In the genomic region with DNA sequence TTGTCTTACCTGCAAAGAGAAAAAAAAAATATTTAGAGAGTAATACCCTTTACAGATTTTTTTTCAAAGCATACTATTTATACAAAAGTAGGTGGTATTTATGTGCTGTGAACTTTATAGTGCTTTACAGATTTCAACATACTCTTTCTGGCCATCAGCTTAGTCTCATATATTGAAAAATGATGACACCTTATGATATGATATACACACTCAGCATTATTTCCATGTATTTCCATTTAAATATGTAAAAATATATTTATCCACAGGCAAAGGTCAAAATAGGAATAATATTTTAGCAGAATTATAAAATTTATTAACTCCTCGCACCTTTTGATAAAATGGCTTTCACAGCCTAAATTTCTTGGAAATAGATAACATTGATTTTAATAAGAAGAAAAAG, we compare ENCODE assay signal across 33 cellular contexts.
DNase-seq lines count a peak whose midpoint lies in the region; ATAC-seq, FAIRE-seq and TF ChIP-seq lines count a peak whose summit lies in the region.
"Had no signal": no experiment of that assay in that cellular context is flagged by ENCODE, and none has a peak within 500 bp of the region (broad histone marks: within the 10 kb centered on the region; RNA-seq: fewer than 3 reads in every experiment).

No MANE protein-coding gene starts in this region.

- TF ChIP-seq EP300 in HepG2 (IDR thresholded peaks at IDR 0.05; ENCODE audit: low read depth in 2 of 2, low read length in 2 of 2) = no peak
- TF ChIP-seq EP300 in HepG2 (CRISPR knock-in tag; IDR thresholded peaks at IDR 0.05; ENCODE audit: borderline replicate concordance) = no peak
- TF ChIP-seq EP300 in A549 (IDR thresholded peaks at IDR 0.05) = no peak
- TF ChIP-seq EP300 in K562 (IDR thresholded peaks at IDR 0.05; ENCODE audit: low read length) = no peak

- H3K14ac ChIP-seq in IMR-90 (replicated peaks; ENCODE audit: low read depth, low read length) = no peak overlapping the region

- no peak for ATAC-seq in HepG2
- no peak for ATAC-seq in right lobe of liver
- no peak for ATAC-seq in A549
- no peak for ATAC-seq in IMR-90 (ENCODE audit: low read depth)
- no peak for ATAC-seq in K562
- ATAC-seq: CD8-positive, alpha-beta T cell had no signal

- in situ Hi-C loops in HepG2 (cut with HindIII; ENCODE audit: extremely low pct_ligation_motif_present, low pct_unique_long_range_greater_than_20kb) = no loop called here
- in situ Hi-C loops in IMR-90 (cut with MboI; ENCODE audit: low sequenced_read_pairs) = no loop called here
- in situ Hi-C loops in K562 (cut with MboI) = no loop called here

- no peak overlapping the region for H2AFZ ChIP-seq in HepG2 (ENCODE audit: low read length)
- H2AFZ ChIP-seq in IMR-90 (replicated peaks; ENCODE audit: low read length, poor library complexity) = no peak overlapping the region
- no peak overlapping the region for H2AFZ ChIP-seq in K562 (ENCODE audit: low read depth, low read length)

- H3K9me1 ChIP-seq in IMR-90 (ENCODE audit: insufficient read depth, low read length) (no peaks in the 10 kb centered on the region), K562 (ENCODE audit: control insufficient read depth, insufficient read depth, low read length) (no peaks in the 10 kb centered on the region)

- H2AK9ac ChIP-seq in IMR-90 (replicated peaks; ENCODE audit: low read depth, low read length, poor library complexity) = no peak overlapping the region

- no peaks in the 10 kb centered on the region for H4K20me1 ChIP-seq in HepG2 (ENCODE audit: insufficient read depth, low read length)
- H4K20me1 ChIP-seq in IMR-90 (ENCODE audit: insufficient read depth, low read length) = no peaks in the 10 kb centered on the region
- H4K20me1 ChIP-seq in K562 (replicated peaks; ENCODE audit: control insufficient read depth, insufficient read depth, low read length) = no peaks in the 10 kb centered on the region
- H4K20me1 ChIP-seq: BLaER1; BLaER1 treated with 17β-estradiol and CSF1 and Interleukin-3, amounts not matched to agents 10 nM and 100 nM had no signal

- H4K8ac ChIP-seq in IMR-90 (ENCODE audit: low read depth in 2 of 2, low read length in 2 of 2) = no peak overlapping the region

- WGBS in HepG2 (ENCODE audit: low lambda C conversion rate) = 5% methylated on average over 1 of the region's 1 CpG
- WGBS in right lobe of liver (ENCODE audit: insufficient coverage, low coverage, low lambda C conversion rate, missing lambda C conversion rate) = 25% methylated on average over 1 of the region's 1 CpG
- WGBS in A549 (ENCODE audit: missing lambda C conversion rate) = 83% methylated on average over 1 of the region's 1 CpG
- WGBS in IMR-90 (ENCODE audit: extremely low coverage in 2 of 2, insufficient read length in 1 of 2), 2 experiments = no CpG with 5 or more reads among the region's 1 CpG
- 0% methylated on average over 1 of the region's 1 CpG for WGBS in K562 (ENCODE audit: insufficient coverage, low coverage, missing lambda C conversion rate)

- H3K36me3 ChIP-seq in HepG2 (replicated peaks in 1 of 2; ENCODE audit: control insufficient read depth in 1 of 2, insufficient read depth in 2 of 2, low read length in 2 of 2) = no peaks in the 10 kb centered on the region
- H3K36me3 ChIP-seq in right lobe of liver = no peaks in the 10 kb centered on the region
- no peaks in the 10 kb centered on the region for H3K36me3 ChIP-seq in IMR-90 (ENCODE audit: control insufficient read depth, insufficient read depth, low read length)
- H3K36me3 ChIP-seq in K562 (ENCODE audit: control insufficient read depth, insufficient read depth, low read length) = no peaks in the 10 kb centered on the region
- H3K36me3 ChIP-seq: BE2C; BLaER1; BLaER1 treated with 17β-estradiol and CSF1 and Interleukin-3, amounts not matched to agents 10 nM and 100 nM had no signal

- H3K4me2 ChIP-seq in HepG2 (ENCODE audit: low read depth, low read length) (no peak overlapping the region), A549 (no peak overlapping the region), IMR-90 (ENCODE audit: low read depth, low read length) (no peak overlapping the region), K562 (ENCODE audit: insufficient read depth, low read length) (no peak overlapping the region)
- H3K4me2 ChIP-seq: BLaER1; BLaER1 treated with 17β-estradiol and CSF1 and Interleukin-3, amounts not matched to agents 10 nM and 100 nM had no signal

- TF ChIP-seq POLR2A in HepG2 (IDR thresholded peaks at IDR 0.05; ENCODE audit: insufficient read depth in 1 of 2, low read depth in 2 of 2, low read length in 2 of 2) = no peak
- TF ChIP-seq POLR2A in right lobe of liver (IDR thresholded peaks at IDR 0.05) = no peak
- no peak for TF ChIP-seq POLR2A in A549 (IDR thresholded peaks at IDR 0.05; ENCODE audit: low read length)
- no peak for TF ChIP-seq POLR2A in IMR-90 (IDR thresholded peaks at IDR 0.05; ENCODE audit: low read depth, low read length)
- TF ChIP-seq POLR2A in K562 (conservative IDR thresholded peaks at IDR 0.05) = no peak

- H3K23ac ChIP-seq in IMR-90 (ENCODE audit: low read depth, low read length) = no peak overlapping the region

- H2BK5ac ChIP-seq in IMR-90 (ENCODE audit: low read depth, low read length, poor library complexity, severe bottlenecking) = no peak overlapping the region

- DNase-seq in HepG2 (ENCODE audit: low spot score) (no peak), right lobe of liver (no peak), A549 (ENCODE audit: low read depth in 1 of 2, low spot score in 1 of 2) (no peak), IMR-90 (no peak), K562 (ENCODE audit: extremely low read depth in 1 of 4, low spot score in 3 of 4) (no peak), ecto neural progenitor cell (ENCODE audit: low spot score) (no peak), LoVo (ENCODE audit: low spot score) (no peak)
- no peak for DNase-seq in activated effector memory CD4-positive, alpha-beta T cell treated with anti-CD3 and anti-CD28 coated beads, Interleukin-2, amount 50 U/mL, for 16 hours
- DNase-seq: 8988T; ACHN; AML-193; BE2C; C1 segment of cervical spinal cord; Caco-2; Calu3; CD4-positive, alpha-beta memory T cell; CD4-positive, alpha-beta T cell; CD4-positive, CD25-positive, alpha-beta regulatory T cell; CD8-positive, alpha-beta memory T cell; CD8-positive, alpha-beta T cell; COR-L47; DMS 273 treated with DMSO at 0.1 percent for 48 hours; DMS153; DMS53; DMS79; DMS79 treated with DMSO at 0.1 percent for 48 hours; DND-41; EL had no signal

- H3K27ac ChIP-seq in HepG2 (ENCODE audit: extremely low read length, insufficient read depth, low read length) = no peak overlapping the region
- H3K27ac ChIP-seq in right lobe of liver = no peak overlapping the region
- no peak overlapping the region for H3K27ac ChIP-seq in A549
- no peak overlapping the region for H3K27ac ChIP-seq in IMR-90 (ENCODE audit: insufficient read depth, low read length)
- no peak overlapping the region for H3K27ac ChIP-seq in K562 (ENCODE audit: extremely low read depth, low read depth, low read length)
- H3K27ac ChIP-seq: 22Rv1; BLaER1; BLaER1 treated with 17β-estradiol and CSF1 and Interleukin-3, amounts not matched to agents 10 nM and 100 nM; C4-2B had no signal

- TF ChIP-seq RAD21 in HepG2 (CRISPR knock-in tag; IDR thresholded peaks at IDR 0.05) (no peak), A549 (conservative IDR thresholded peaks at IDR 0.05 in 1 of 2, IDR thresholded peaks at IDR 0.05 in 1 of 2) (no peak), IMR-90 (IDR thresholded peaks at IDR 0.05; ENCODE audit: low read length) (no peak), K562 (CRISPR knock-in tag; conservative IDR thresholded peaks at IDR 0.05 in 1 of 2, IDR thresholded peaks at IDR 0.05 in 1 of 2) (no peak)

- no peak overlapping the region for H3K4me3 ChIP-seq in HepG2 (replicated peaks in 1 of 3; ENCODE audit: insufficient read depth in 1 of 3, low read depth in 2 of 3, low read length in 3 of 3)
- no peak overlapping the region for H3K4me3 ChIP-seq in right lobe of liver
- H3K4me3 ChIP-seq in A549 = no peak overlapping the region
- H3K4me3 ChIP-seq in IMR-90 (ENCODE audit: insufficient read depth, low read depth, low read length) = no peak overlapping the region
- no peak overlapping the region for H3K4me3 ChIP-seq in K562
- H3K4me3 ChIP-seq: BLaER1; BLaER1 treated with 17β-estradiol and CSF1 and Interleukin-3, amounts not matched to agents 10 nM and 100 nM had no signal

- no peak overlapping the region for H3K56ac ChIP-seq in IMR-90 (ENCODE audit: extremely low read depth, insufficient read depth, low read length)

- H3K79me1 ChIP-seq in IMR-90 (ENCODE audit: low read depth in 1 of 2, low read length in 2 of 2) = no peaks in the 10 kb centered on the region

- H3K18ac ChIP-seq in IMR-90 (ENCODE audit: low read depth, low read length) = no peak overlapping the region

- H2BK20ac ChIP-seq in IMR-90 (ENCODE audit: low read depth, low read length) = no peak overlapping the region

- H3K79me2 ChIP-seq in HepG2 (ENCODE audit: insufficient read depth, low read length) (no peaks in the 10 kb centered on the region), K562 (ENCODE audit: control insufficient read depth, insufficient read depth, low read length) (no peaks in the 10 kb centered on the region)

- H2BK120ac ChIP-seq in IMR-90 (ENCODE audit: low read depth, low read length) = no peak overlapping the region

- no peak for TF ChIP-seq CTCF in HepG2 (CRISPR knock-in tag; IDR thresholded peaks at IDR 0.05)
- no peak for TF ChIP-seq CTCF in right lobe of liver (IDR thresholded peaks at IDR 0.05)
- no peak for TF ChIP-seq CTCF in A549 (IDR thresholded peaks at IDR 0.05)
- TF ChIP-seq CTCF in IMR-90 (conservative IDR thresholded peaks at IDR 0.05; ENCODE audit: low read depth, low read length) = no peak
- TF ChIP-seq CTCF in K562 (IDR thresholded peaks at IDR 0.05 in 2 of 3, conservative IDR thresholded peaks at IDR 0.05 in 1 of 3; ENCODE audit: insufficient read depth in 2 of 3, low read depth in 1 of 3, low read length in 3 of 3) = no peak

- H3K4me1 ChIP-seq in HepG2 (ENCODE audit: insufficient read depth, low read length) (no peaks in the 10 kb centered on the region), right lobe of liver (no peaks in the 10 kb centered on the region), A549 (peaks cover 17% of the 10 kb centered on the region), IMR-90 (ENCODE audit: control insufficient read depth, insufficient read depth, low read length) (no peaks in the 10 kb centered on the region), K562 (replicated peaks in 1 of 2; ENCODE audit: control insufficient read depth in 2 of 2, insufficient read depth in 2 of 2, low read length in 2 of 2) (no peaks in the 10 kb centered on the region)
- H3K4me1 ChIP-seq: BE2C; BLaER1; BLaER1 treated with 17β-estradiol and CSF1 and Interleukin-3, amounts not matched to agents 10 nM and 100 nM; Caco-2 had no signal

- no peaks in the 10 kb centered on the region for H3K27me3 ChIP-seq in HepG2 (ENCODE audit: control insufficient read depth in 1 of 2, insufficient read depth in 2 of 2, low read length in 2 of 2)
- H3K27me3 ChIP-seq in right lobe of liver = no peaks in the 10 kb centered on the region
- no peaks in the 10 kb centered on the region for H3K27me3 ChIP-seq in IMR-90 (ENCODE audit: control insufficient read depth, insufficient read depth, low read length)
- no peaks in the 10 kb centered on the region for H3K27me3 ChIP-seq in K562 (ENCODE audit: control insufficient read depth in 2 of 2, insufficient read depth in 2 of 2, low read length in 2 of 2)
- H3K27me3 ChIP-seq: BE2C; BLaER1; BLaER1 treated with 17β-estradiol and CSF1 and Interleukin-3, amounts not matched to agents 10 nM and 100 nM had no signal

- H2AK5ac ChIP-seq in IMR-90 (ENCODE audit: low read depth, low read length) = no peak overlapping the region

- CTCF ChIA-PET in HepG2 (lab: Yijun Ruan, JAX; ENCODE audit: low intra/inter-chr PET ratio, low total read pairs) (no interaction called here), A549 (lab: Yijun Ruan, JAX) (no interaction called here), IMR-90 (lab: Yijun Ruan, JAX) (no interaction called here), K562 (lab: Yijun Ruan, JAX; ENCODE audit: low intra/inter-chr PET ratio) (no interaction called here)

- BruUV-seq in HepG2 (replicated peaks; lab: Mats Ljungman, UMichigan) = no TSS peak
- BruUV-seq in IMR-90 (replicated peaks; lab: Mats Ljungman, UMichigan) = no TSS peak
- BruUV-seq in K562 (replicated peaks; lab: Mats Ljungman, UMichigan) = no TSS peak

- no peak overlapping the region for H4K91ac ChIP-seq in IMR-90 (ENCODE audit: insufficient read depth, low read depth, low read length)

- dilution Hi-C loops in IMR-90 (cut with HindIII; ENCODE audit: low sequenced_read_pairs, unreplicated experiment) = no loop called here

- no peak overlapping the region for H2BK15ac ChIP-seq in IMR-90 (ENCODE audit: low read depth, low read length)

- H3K9ac ChIP-seq in HepG2 (ENCODE audit: insufficient read depth, low read depth, low read length) = no peak overlapping the region
- no peak overlapping the region for H3K9ac ChIP-seq in IMR-90 (ENCODE audit: low read depth, low read length)
- no peak overlapping the region for H3K9ac ChIP-seq in K562 (ENCODE audit: insufficient read depth in 1 of 2, low read depth in 2 of 2, low read length in 2 of 2)
- H3K9ac ChIP-seq: BLaER1; BLaER1 treated with 17β-estradiol and CSF1 and Interleukin-3, amounts not matched to agents 10 nM and 100 nM had no signal

- no peak overlapping the region for H3K4ac ChIP-seq in IMR-90 (ENCODE audit: low read depth, low read length)

- FAIRE-seq in HepG2 (lab: Jason Lieb, UNC) = no peak
- FAIRE-seq in A549 (lab: Jason Lieb, UNC) = no peak
- no peak for FAIRE-seq in K562 (lab: Jason Lieb, UNC)
- FAIRE-seq: D721Med had no signal

- no peak overlapping the region for H4K5ac ChIP-seq in IMR-90 (ENCODE audit: low read depth, low read length)

- H3K9me3 ChIP-seq in HepG2 (ENCODE audit: low read length) (no peaks in the 10 kb centered on the region), right lobe of liver (no peaks in the 10 kb centered on the region), A549 (no peaks in the 10 kb centered on the region), IMR-90 (ENCODE audit: control insufficient read depth, insufficient read depth, low read length) (no peaks in the 10 kb centered on the region), K562 (replicated peaks; ENCODE audit: control insufficient read depth, insufficient read depth, low read depth, low read length) (peaks cover 2% of the 10 kb centered on the region; the same call in 1 of the 2 replicates)
- H3K9me3 ChIP-seq: BE2C; BLaER1; BLaER1 treated with 17β-estradiol and CSF1 and Interleukin-3, amounts not matched to agents 10 nM and 100 nM; Caco-2 had no signal

- POLR2A ChIA-PET in HepG2 (lab: Yijun Ruan, JAX) (no interaction called here), A549 (lab: Yijun Ruan, JAX) (no interaction called here), IMR-90 (lab: Charles Lee; ENCODE audit: unreplicated experiment) (no interaction called here), K562 (lab: Yijun Ruan, JAX) (no interaction called here)

- intact Hi-C loops in HepG2 (cut with micrococcal nuclease; ENCODE audit: unreplicated experiment) = no loop called here
- intact Hi-C loops in right lobe of liver (cut with DNase I) = no loop called here
- intact Hi-C loops in IMR-90 (cut with micrococcal nuclease) = no loop called here
- intact Hi-C loops in K562 (cut with micrococcal nuclease) = no loop called here
